ENCODE assay signal across 24 cellular contexts in genomic region chr11:49302360-49302759, GRCh38.
DNase-seq lines count a peak whose midpoint lies in the region; ATAC-seq, FAIRE-seq and TF ChIP-seq lines count a peak whose summit lies in the region.
"Had no signal": no experiment of that assay in that cellular context is flagged by ENCODE, and none has a peak within 500 bp of the region (broad histone marks: within the 10 kb centered on the region; RNA-seq: fewer than 3 reads in every experiment).

No MANE protein-coding gene starts in this region.

- H3K27ac Mint-ChIP-seq in activated CD8-positive, alpha-beta T cell treated with anti-CD3 and anti-CD28 coated beads for 36 hours = no peak overlapping the region
- no peak overlapping the region for H3K27ac Mint-ChIP-seq in effector memory CD8-positive, alpha-beta T cell
- H3K27ac Mint-ChIP-seq: CD8-positive, alpha-beta T cell; T-cell had no signal

- H3K27ac ChIP-seq in C4-2B = no peak overlapping the region
- no peak overlapping the region for H3K27ac ChIP-seq in kidney (ENCODE audit: low read depth in 2 of 2, low read length in 2 of 2)
- H3K27ac ChIP-seq: BLaER1 treated with 17β-estradiol and CSF1 and Interleukin-3, amounts not matched to agents 10 nM and 100 nM; PC-9 had no signal

- H3K4me3 ChIP-seq in kidney (ENCODE audit: low read length in 2 of 2) = no peak overlapping the region
- H3K4me3 ChIP-seq: BLaER1 treated with 17β-estradiol and CSF1 and Interleukin-3, amounts not matched to agents 10 nM and 100 nM; PC-9 had no signal

- TF ChIP-seq CTCF in C4-2B (conservative IDR thresholded peaks at IDR 0.05) (peak; percentile 44), kidney (IDR thresholded peaks at IDR 0.05; ENCODE audit: borderline replicate concordance, extremely low read depth, insufficient read depth) (no peak)
- no peak for TF ChIP-seq CTCF in activated CD8-positive, alpha-beta T cell treated with anti-CD3 and anti-CD28 coated beads for 36 hours (IDR thresholded peaks at IDR 0.05)

- ATAC-seq in activated CD8-positive, alpha-beta T cell treated with anti-CD3 and anti-CD28 coated beads for 36 hours = no peak
- no peak for ATAC-seq in effector memory CD8-positive, alpha-beta T cell (replicated peaks)
- no peak for ATAC-seq in HG03469 (IDR thresholded peaks at IDR 0.05; ENCODE audit: unreplicated experiment)
- ATAC-seq: CD8-positive, alpha-beta T cell; HCT116; T-cell had no signal

- POLR2A ChIA-PET in activated CD8-positive, alpha-beta T cell treated with anti-CD3 and anti-CD28 coated beads for 36 hours (lab: Charles Lee) = no interaction called here

- intact Hi-C loops in kidney (cut with DNase I) = no loop called here
- intact Hi-C loops in activated CD8-positive, alpha-beta T cell treated with anti-CD3 and anti-CD28 coated beads for 36 hours (cut with micrococcal nuclease) = no loop called here

- DNase-seq in HT-29 (ENCODE audit: low spot score) = peak; percentile 3
- DNase-seq in OCI-M1 (lab: John Stamatoyannopoulos, UW) = peak; percentile 7
- DNase-seq in kidney = no peak
- no peak for DNase-seq in 8988T
- DNase-seq in activated CD8-positive, alpha-beta T cell treated with anti-CD3 and anti-CD28 coated beads for 36 hours = no peak
- no peak for DNase-seq in effector memory CD8-positive, alpha-beta T cell
- DNase-seq: ACHN; CD8-positive, alpha-beta T cell; NCI-H1105 treated with DMSO at 0.1 percent for 48 hours; NCI-H2029 treated with DMSO at 0.1 percent for 48 hours; NCI-H2171; NCI-H345; NCI-H524; PC-9; RPMI8226; SHP77 treated with DMSO at 0.1 percent for 48 hours; T-cell had no signal

- H3K9me3 Mint-ChIP-seq in activated CD8-positive, alpha-beta T cell treated with anti-CD3 and anti-CD28 coated beads for 36 hours = peaks cover 6% of the 10 kb centered on the region
- H3K9me3 Mint-ChIP-seq in effector memory CD8-positive, alpha-beta T cell = peaks cover 0 to 7% of the 10 kb centered on the region in 2 donors

- H3K27me3 Mint-ChIP-seq in activated CD8-positive, alpha-beta T cell treated with anti-CD3 and anti-CD28 coated beads for 36 hours = no peaks in the 10 kb centered on the region
- no peaks in the 10 kb centered on the region for H3K27me3 Mint-ChIP-seq in effector memory CD8-positive, alpha-beta T cell
- H3K27me3 Mint-ChIP-seq: T-cell had no signal

- no peaks in the 10 kb centered on the region for H3K4me1 ChIP-seq in kidney (ENCODE audit: control insufficient read depth in 1 of 2, insufficient read depth in 1 of 2, low read depth in 1 of 2, low read length in 2 of 2)
- H3K4me1 ChIP-seq: BLaER1 treated with 17β-estradiol and CSF1 and Interleukin-3, amounts not matched to agents 10 nM and 100 nM had no signal

- CTCF ChIA-PET in activated CD8-positive, alpha-beta T cell treated with anti-CD3 and anti-CD28 coated beads for 36 hours (lab: Charles Lee) = no interaction called here

- peak; percentile 58 for FAIRE-seq in kidney (lab: Jason Lieb, UNC)
- FAIRE-seq: G401.6, GM18507, H1 had no signal

- H3K36me3 Mint-ChIP-seq in activated CD8-positive, alpha-beta T cell treated with anti-CD3 and anti-CD28 coated beads for 36 hours (ENCODE audit: low read depth) = no peaks in the 10 kb centered on the region
- no peaks in the 10 kb centered on the region for H3K36me3 Mint-ChIP-seq in effector memory CD8-positive, alpha-beta T cell (ENCODE audit: insufficient read depth)
- H3K36me3 Mint-ChIP-seq: CD8-positive, alpha-beta T cell; T-cell had no signal

- no peaks in the 10 kb centered on the region for H3K9me3 ChIP-seq in kidney (ENCODE audit: control insufficient read depth in 1 of 2, low read length in 2 of 2)

- no peak overlapping the region for H3K9ac ChIP-seq in kidney (ENCODE audit: low read length in 2 of 2)
- H3K9ac ChIP-seq: BLaER1 treated with 17β-estradiol and CSF1 and Interleukin-3, amounts not matched to agents 10 nM and 100 nM had no signal

- H3K4me3 Mint-ChIP-seq in activated CD8-positive, alpha-beta T cell treated with anti-CD3 and anti-CD28 coated beads for 36 hours = no peak overlapping the region
- H3K4me3 Mint-ChIP-seq in effector memory CD8-positive, alpha-beta T cell = no peak overlapping the region
- H3K4me3 Mint-ChIP-seq: CD8-positive, alpha-beta T cell; T-cell had no signal

- H3K36me3 ChIP-seq in kidney (ENCODE audit: control insufficient read depth in 1 of 2, insufficient read depth in 2 of 2, low read length in 2 of 2) = no peaks in the 10 kb centered on the region
- H3K36me3 ChIP-seq: BLaER1 treated with 17β-estradiol and CSF1 and Interleukin-3, amounts not matched to agents 10 nM and 100 nM had no signal

- no peaks in the 10 kb centered on the region for H3K4me1 Mint-ChIP-seq in activated CD8-positive, alpha-beta T cell treated with anti-CD3 and anti-CD28 coated beads for 36 hours (ENCODE audit: low read depth)
- no peaks in the 10 kb centered on the region for H3K4me1 Mint-ChIP-seq in effector memory CD8-positive, alpha-beta T cell (ENCODE audit: low read depth in 2 of 2)
- H3K4me1 Mint-ChIP-seq: T-cell had no signal

Comparison
In these comparisons a context has a peak if more than half of its experiments do, and no peak if none do; other contexts are left out.
1. DNase-seq: peak in HT-29 (single experiment) and OCI-M1 (single experiment); none in kidney (single experiment), 8988T (single experiment), activated CD8-positive, alpha-beta T cell treated with anti-CD3 and anti-CD28 coated beads for 36 hours (single experiment) and effector memory CD8-positive, alpha-beta T cell (0 of 3).